Comparison of ENCODE assay signal across 8 cellular contexts in the genomic region with DNA sequence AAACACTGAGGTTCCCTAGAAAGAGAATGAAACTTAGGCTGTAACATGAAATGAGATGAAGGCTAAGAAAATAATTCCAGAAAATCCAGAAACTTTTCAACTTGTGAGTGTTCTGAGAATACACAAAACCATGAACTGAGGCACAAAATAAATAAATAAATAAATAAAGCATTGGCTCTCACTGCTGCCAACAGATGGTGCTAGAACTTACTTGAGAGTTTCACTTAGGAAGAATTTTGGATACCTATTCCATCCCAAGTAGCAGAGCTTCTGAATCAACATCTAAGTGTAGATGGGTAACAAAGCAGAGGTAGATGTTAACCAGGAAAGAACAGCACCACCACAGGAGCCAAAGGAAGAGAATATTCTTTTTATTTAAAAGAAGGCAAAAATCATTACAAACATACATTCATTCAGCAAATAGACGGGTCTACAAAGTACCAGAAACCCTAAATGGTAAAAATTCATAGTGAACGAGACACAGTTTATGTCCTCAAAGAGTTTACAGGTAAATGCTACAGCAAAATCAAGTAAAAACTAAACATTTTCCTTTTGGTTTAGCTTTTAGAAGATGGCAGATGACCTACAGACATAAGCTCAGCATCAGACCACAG. TPM values are rescaled to one million over a fixed set of nuclear protein-coding genes. Genes with fewer than 3 reads are reported as not detected.
A peak's percentile ranks its signal among the peaks of the same experiment; 100 is the strongest.
DNase-seq lines count a peak whose midpoint lies in the region; ATAC-seq and TF ChIP-seq lines count a peak whose summit lies in the region.

No MANE protein-coding gene starts in this region.

- peaks cover 16% of the 10 kb centered on the region for H3K36me3 ChIP-seq in skeletal muscle satellite cell (ENCODE audit: insufficient read depth, low read length)

- peak overlapping the region; percentile 0 for H3K4me2 ChIP-seq in skeletal muscle satellite cell (ENCODE audit: low read length)

- peaks cover 78% of the 10 kb centered on the region for H3K4me1 ChIP-seq in skeletal muscle satellite cell (ENCODE audit: control insufficient read depth, insufficient read depth, low read length)

- H3K9ac ChIP-seq in skeletal muscle satellite cell (ENCODE audit: low read depth, low read length), result no peak overlapping the region

- ATAC-seq in omental fat pad (ENCODE audit: low FRiP score), result no peak

- TF ChIP-seq CTCF in epithelial cell of proximal tubule (conservative IDR thresholded peaks at IDR 0.05; ENCODE audit: low read depth, low read length) (peak; percentile 61), omental fat pad (IDR thresholded peaks at IDR 0.05) (no peak)

- H3K27me3 ChIP-seq in skeletal muscle satellite cell (ENCODE audit: control insufficient read depth, insufficient read depth, low read length), result no peaks in the 10 kb centered on the region

- DNase-seq in NCI-H510A treated with DMSO at 0.1 percent for 48 hours (lab: John Stamatoyannopoulos, UW) (peak; percentile 17), NCI-H510A (lab: John Stamatoyannopoulos, UW) (no peak), NCI-H82 (lab: John Stamatoyannopoulos, UW) (peak; percentile 40), epithelial cell of proximal tubule (ENCODE audit: low read depth) (no peak), omental fat pad (ENCODE audit: low spot score) (no peak), NCI-H1092 (lab: John Stamatoyannopoulos, UW) (no peak), glomerular visceral epithelial cell (ENCODE audit: extremely low spot score) (no peak)

- H3K4me3 ChIP-seq in epithelial cell of proximal tubule (ENCODE audit: low read depth, low read length), result no peak overlapping the region
- H3K4me3 ChIP-seq in skeletal muscle satellite cell (ENCODE audit: low read length), result no peak overlapping the region

- H3K9me3 ChIP-seq in skeletal muscle satellite cell (replicated peaks; ENCODE audit: low read length), result no peaks in the 10 kb centered on the region

RNA-seq across cellular contexts. Expression of a gene that starts 16.7 kb away (rescaled TPM):
- total RNA-seq in epithelial cell of proximal tubule (41.7 and 47.0 TPM in 2 replicates), omental fat pad (100 to 1,000 TPM; 181 to 354 (median 226) TPM)
- 159 and 170 TPM in 2 replicates for total RNA-seq in skeletal muscle satellite cell (2012; rRNA removed)

Comparison
In these comparisons a context has a peak if more than half of its experiments do, and no peak if none do; other contexts are left out.
1. DNase-seq: peak in NCI-H510A treated with DMSO at 0.1 percent for 48 hours (single experiment) and NCI-H82 (single experiment); none in NCI-H510A (single experiment), epithelial cell of proximal tubule (single experiment), omental fat pad (single experiment), NCI-H1092 (single experiment) and glomerular visceral epithelial cell (single experiment).